4 cellular contexts compared by ENCODE assay signal in the genomic region with DNA sequence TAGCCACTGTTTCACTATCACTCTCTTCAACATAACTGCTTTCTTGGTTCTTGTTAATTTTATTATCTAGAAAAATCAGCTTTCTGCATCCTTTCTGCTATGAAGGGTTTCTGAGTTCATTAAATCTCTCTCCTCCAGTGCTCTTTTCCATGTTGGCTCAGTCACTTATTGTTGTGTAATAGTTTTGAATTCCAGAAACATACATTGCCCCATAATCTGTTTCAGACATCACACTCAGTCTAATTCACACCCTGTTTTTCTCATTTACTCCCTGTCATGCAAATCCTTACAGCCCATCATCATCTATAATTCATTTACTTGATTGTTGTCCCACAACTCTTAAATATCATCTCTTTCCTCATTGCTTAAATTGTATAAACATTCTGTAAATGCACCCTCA.
"Had no signal": no experiment of that assay in that cellular context is flagged by ENCODE, and none has a peak within 500 bp of the region (broad histone marks: within the 10 kb centered on the region; RNA-seq: fewer than 3 reads in every experiment).

No MANE protein-coding gene starts in this region.

- H3K4me2 ChIP-seq: GM23338 had no signal

- H3K4me3 Mint-ChIP-seq: GM23338, H9 had no signal

- H3K9me3 Mint-ChIP-seq: GM23338, H9 had no signal

- ATAC-seq: GM23338 had no signal

- H3K27ac Mint-ChIP-seq: GM23338, H9 had no signal

- DNase-seq: H9, HCEC 1CT, IMR-90 had no signal

- H2AFZ ChIP-seq: GM23338 had no signal

- H3K4me3 ChIP-seq: GM23338 had no signal
